1 cellular context compared by ENCODE assay signal in the genomic region with DNA sequence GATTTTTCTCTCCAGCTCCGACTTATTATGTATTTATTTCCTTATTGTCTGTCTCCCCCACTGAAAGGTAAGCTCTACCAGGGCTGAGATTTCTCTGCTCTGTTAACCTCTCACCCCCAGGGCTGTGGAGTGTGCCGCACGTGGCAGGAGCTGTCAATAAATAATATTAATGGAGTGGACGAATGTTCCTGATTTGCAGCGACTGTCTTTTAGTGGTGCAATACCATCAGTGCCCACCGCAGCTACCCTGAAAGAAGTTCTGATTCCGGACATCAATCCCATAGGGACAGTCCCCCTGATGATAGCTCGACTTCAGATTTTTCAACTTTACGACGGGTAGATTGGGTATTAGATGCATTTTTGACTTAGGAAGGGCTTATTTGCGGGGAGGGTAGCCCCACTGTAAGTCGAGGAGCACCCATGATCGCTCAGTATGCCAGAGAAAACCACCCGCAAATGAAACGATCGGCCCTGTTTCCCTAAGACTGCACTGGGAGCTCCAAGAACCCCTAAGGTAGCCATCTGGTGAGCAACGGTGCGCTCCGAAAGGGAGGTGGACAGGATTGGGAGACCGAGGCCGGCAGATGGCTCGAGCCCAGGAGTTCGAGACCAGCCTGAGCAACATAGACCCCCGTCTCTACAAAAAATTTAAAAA.
TF ChIP-seq lines count a peak whose summit lies in the region.

No MANE protein-coding gene starts in this region.

TF ChIP-seq in HepG2, 621 proteins besides CTCF, POLR2A, EP300 and RAD21:
- TF ChIP-seq SIN3A (IDR thresholded peaks at IDR 0.05; ENCODE audit: borderline replicate concordance, low read depth, low read length) (0 out of 2 replicates have a peak, but pooled peaks have one; percentile 16), RXRB (CRISPR knock-in tag; IDR thresholded peaks at IDR 0.05; ENCODE audit: borderline replicate concordance) (no peak), REPIN1 (CRISPR knock-in tag; IDR thresholded peaks at IDR 0.05; ENCODE audit: borderline replicate concordance, low read depth) (no peak), KDM5A (IDR thresholded peaks at IDR 0.05; ENCODE audit: borderline replicate concordance, low read length) (peak; percentile 54; the same call in 1 of the 2 replicates), MXI1 (IDR thresholded peaks at IDR 0.05; ENCODE audit: borderline replicate concordance, low read depth, low read length) (peak; percentile 31; the same call in 1 of the 3 replicates), JDP2 (CRISPR knock-in tag; IDR thresholded peaks at IDR 0.05; ENCODE audit: borderline replicate concordance) (no peak)
- TF ChIP-seq, protein P1, sequence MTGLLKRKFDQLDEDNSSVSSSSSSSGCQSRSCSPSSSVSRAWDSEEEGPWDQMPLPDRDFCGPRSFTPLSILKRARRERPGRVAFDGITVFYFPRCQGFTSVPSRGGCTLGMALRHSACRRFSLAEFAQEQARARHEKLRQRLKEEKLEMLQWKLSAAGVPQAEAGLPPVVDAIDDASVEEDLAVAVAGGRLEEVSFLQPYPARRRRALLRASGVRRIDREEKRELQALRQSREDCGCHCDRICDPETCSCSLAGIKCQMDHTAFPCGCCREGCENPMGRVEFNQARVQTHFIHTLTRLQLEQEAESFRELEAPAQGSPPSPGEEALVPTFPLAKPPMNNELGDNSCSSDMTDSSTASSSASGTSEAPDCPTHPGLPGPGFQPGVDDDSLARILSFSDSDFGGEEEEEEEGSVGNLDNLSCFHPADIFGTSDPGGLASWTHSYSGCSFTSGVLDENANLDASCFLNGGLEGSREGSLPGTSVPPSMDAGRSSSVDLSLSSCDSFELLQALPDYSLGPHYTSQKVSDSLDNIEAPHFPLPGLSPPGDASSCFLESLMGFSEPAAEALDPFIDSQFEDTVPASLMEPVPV (CRISPR knock-in tag; IDR thresholded peaks at IDR 0.05): 0 out of 2 replicates have a peak, but pooled peaks have one; percentile 7
TF ChIP-seq in HepG2: peak in this region for 4.
